ENCODE assay signal across 13 cellular contexts in the genomic region with DNA sequence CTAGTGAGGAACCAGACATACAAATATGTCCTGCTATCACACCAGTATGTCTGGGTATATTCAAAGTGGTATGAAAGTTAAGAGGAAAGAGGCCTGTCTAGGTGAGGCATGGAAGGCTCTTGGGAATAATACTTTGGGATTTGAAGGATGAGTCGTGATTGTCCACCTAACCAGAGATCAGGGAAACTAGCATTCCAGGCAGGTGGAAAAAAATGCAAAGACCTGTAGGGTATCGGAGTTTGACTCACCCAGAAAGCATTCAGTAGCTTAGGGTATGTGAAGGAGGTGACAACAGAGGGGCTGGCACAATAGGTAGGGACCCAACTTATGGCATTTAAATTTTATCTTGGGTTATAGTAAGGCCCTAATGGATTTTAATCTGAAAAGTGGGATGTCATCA. TPM values are rescaled to one million over a fixed set of nuclear protein-coding genes. Genes with fewer than 3 reads are reported as not detected.
DNase-seq lines count a peak whose midpoint lies in the region; ATAC-seq, FAIRE-seq and TF ChIP-seq lines count a peak whose summit lies in the region.
"Had no signal": no experiment of that assay in that cellular context is flagged by ENCODE, and none has a peak within 500 bp of the region (broad histone marks: within the 10 kb centered on the region; RNA-seq: fewer than 3 reads in every experiment).

No MANE protein-coding gene starts in this region.

- H3F3A ChIP-seq in GM23338 (replicated peaks; ENCODE audit: low read depth): peaks cover 8% of the 10 kb centered on the region

- 60% methylated on average over 2 of the region's 2 CpGs for WGBS in K562 (ENCODE audit: insufficient coverage, low coverage, missing lambda C conversion rate)

- peaks cover 25% of the 10 kb centered on the region for H4K20me1 ChIP-seq in GM23338 (replicated peaks; ENCODE audit: insufficient read depth)
- peaks cover 6% of the 10 kb centered on the region for H4K20me1 ChIP-seq in K562 (replicated peaks; ENCODE audit: control insufficient read depth, insufficient read depth, low read length)

- H3K9me1 ChIP-seq in K562 (ENCODE audit: control insufficient read depth, insufficient read depth, low read length): peaks cover 10% of the 10 kb centered on the region

- no peak for TF ChIP-seq POLR2A in K562 (conservative IDR thresholded peaks at IDR 0.05)

- no peaks in the 10 kb centered on the region for H3K9me3 ChIP-seq in CD4-positive, alpha-beta T cell (ENCODE audit: control insufficient read depth, low read length)
- H3K9me3 ChIP-seq in K562 (replicated peaks; ENCODE audit: control insufficient read depth, insufficient read depth, low read depth, low read length): peaks cover 6% of the 10 kb centered on the region; the same call in 1 of the 2 replicates
- H3K9me3 ChIP-seq: testis had no signal

- H3K27ac ChIP-seq in CD4-positive, alpha-beta T cell (ENCODE audit: low read depth, low read length): no peak overlapping the region
- H3K27ac ChIP-seq in GM23338 (ENCODE audit: low read depth): no peak overlapping the region
- peak overlapping the region; percentile 58; the same call in 1 of the 3 replicates for H3K27ac ChIP-seq in K562 (ENCODE audit: extremely low read depth, low read depth, low read length)

- peak overlapping the region; percentile 92; the same call in 1 of the 2 replicates for H3K4me3 ChIP-seq in GM23338
- no peak overlapping the region for H3K4me3 ChIP-seq in K562

- no peak overlapping the region; the same call in 1 of the 2 replicates for H3K4me2 ChIP-seq in GM23338
- no peak overlapping the region; the same call in 1 of the 2 replicates for H3K4me2 ChIP-seq in K562 (ENCODE audit: insufficient read depth, low read length)

- no peak for FAIRE-seq in K562 (lab: Jason Lieb, UNC)

- peaks cover 27% of the 10 kb centered on the region for H3K4me1 ChIP-seq in GM23338 (ENCODE audit: insufficient read depth)
- H3K4me1 ChIP-seq in K562 (replicated peaks in 1 of 2; ENCODE audit: control insufficient read depth in 2 of 2, insufficient read depth in 2 of 2, low read length in 2 of 2): peaks cover 28 to 55% of the 10 kb centered on the region in 2 experiments; a peak in 4 of 5 replicates

- intact Hi-C loops in CD4-positive, alpha-beta T cell (cut with DNase I, micrococcal nuclease): loop anchor here in 1 of 2 experiments (1.0 to 10.0 kb wide), 9 partner anchors 65 to 1918 kb away; partner anchors contain the start of genes RBM28, SMKR1, TNPO3 and ZNF800
- intact Hi-C loops in K562 (cut with micrococcal nuclease): loop anchor here (5.0 kb wide), 1 partner anchor 66 kb away; the partner anchor contains the start of gene SND1

- no peak overlapping the region for H3K9ac ChIP-seq in K562 (ENCODE audit: insufficient read depth in 1 of 2, low read depth in 2 of 2, low read length in 2 of 2)

- in situ Hi-C loops in K562 (cut with MboI) (no loop called here), GM13977 (cut with MboI; ENCODE audit: low pct_unique_long_range_greater_than_20kb, low sequenced_read_pairs, unreplicated experiment) (no loop called here)

- DNase-seq in CD4-positive, alpha-beta T cell: no peak
- DNase-seq in GM23338 (ENCODE audit: low spot score): peak; percentile 17
- no peak for DNase-seq in K562 (ENCODE audit: extremely low read depth in 1 of 4, low spot score in 3 of 4)
- no peak for DNase-seq in natural killer cell treated with Interleukin-12 subunit alpha and Interleukin-12 subunit beta and Interleukin-15 and Interleukin-18, amount 100 ng/mL, for 72 hours (ENCODE audit: low spot score)
- DNase-seq in GM13977 (ENCODE audit: low spot score): no peak
- DNase-seq in UCSD-AML1 (lab: John Stamatoyannopoulos, UW; ENCODE audit: unreplicated experiment): no peak
- no peak for DNase-seq in DMS153 (lab: John Stamatoyannopoulos, UW)
- DNase-seq: activated effector memory CD4-positive, alpha-beta T cell treated with anti-CD3 and anti-CD28 coated beads, Interleukin-2, amount 50 U/mL, for 16 hours; NCI-H187 treated with DMSO at 0.1 percent for 48 hours; Right ventricle myocardium superior; testis had no signal

- no peak for TF ChIP-seq EP300 in K562 (IDR thresholded peaks at IDR 0.05; ENCODE audit: low read length)

- peak overlapping the region; percentile 92 for H3K27ac Mint-ChIP-seq in CD4-positive, alpha-beta T cell
- H3K27ac Mint-ChIP-seq in GM23338: no peak overlapping the region
- H3K27ac Mint-ChIP-seq in natural killer cell treated with Interleukin-12 subunit alpha and Interleukin-12 subunit beta and Interleukin-15 and Interleukin-18, amount 100 ng/mL, for 72 hours: peak overlapping the region; percentile 79 to 89

- H3K4me3 Mint-ChIP-seq in CD4-positive, alpha-beta T cell: peak overlapping the region; percentile 96
- peak overlapping the region; percentile 5; the same call in 2 of the 3 replicates for H3K4me3 Mint-ChIP-seq in GM23338
- peak overlapping the region; percentile 90 for H3K4me3 Mint-ChIP-seq in natural killer cell treated with Interleukin-12 subunit alpha and Interleukin-12 subunit beta and Interleukin-15 and Interleukin-18, amount 100 ng/mL, for 72 hours

- ATAC-seq in CD4-positive, alpha-beta T cell (ENCODE audit: poor library complexity): no peak
- ATAC-seq in GM23338 (no peak), K562 (no peak), HG02852 (IDR thresholded peaks at IDR 0.05; ENCODE audit: unreplicated experiment) (no peak)
- no peak for ATAC-seq in natural killer cell treated with Interleukin-12 subunit alpha and Interleukin-12 subunit beta and Interleukin-15 and Interleukin-18, amount 100 ng/mL, for 72 hours

- TF ChIP-seq RAD21 in K562 (CRISPR knock-in tag; conservative IDR thresholded peaks at IDR 0.05 in 1 of 2, IDR thresholded peaks at IDR 0.05 in 1 of 2): no peak

- no peaks in the 10 kb centered on the region for H3K9me2 ChIP-seq in GM23338 (ENCODE audit: insufficient read depth)

- H2AFZ ChIP-seq in GM23338 (no peak overlapping the region), K562 (ENCODE audit: low read depth, low read length) (peak overlapping the region; percentile 97)

- H3K27me3 Mint-ChIP-seq in CD4-positive, alpha-beta T cell: no peaks in the 10 kb centered on the region
- H3K27me3 Mint-ChIP-seq in GM23338 (ENCODE audit: insufficient read depth, low read depth, poor library complexity): peaks cover 32% of the 10 kb centered on the region
- no peaks in the 10 kb centered on the region for H3K27me3 Mint-ChIP-seq in natural killer cell treated with Interleukin-12 subunit alpha and Interleukin-12 subunit beta and Interleukin-15 and Interleukin-18, amount 100 ng/mL, for 72 hours

- TF ChIP-seq CTCF in CD4-positive, alpha-beta T cell (IDR thresholded peaks at IDR 0.05): no peak
- TF ChIP-seq CTCF in GM23338 (conservative IDR thresholded peaks at IDR 0.05; ENCODE audit: low read depth in 2 of 2) (no peak), K562 (IDR thresholded peaks at IDR 0.05 in 2 of 3, conservative IDR thresholded peaks at IDR 0.05 in 1 of 3; ENCODE audit: insufficient read depth in 2 of 3, low read depth in 1 of 3, low read length in 3 of 3) (no peak), GM13977 (IDR thresholded peaks at IDR 0.05; ENCODE audit: extremely low read depth, insufficient read depth, missing control alignments) (no peak)

- CTCF ChIA-PET in CD4-positive, alpha-beta T cell (lab: Charles Lee): no interaction called here
- CTCF ChIA-PET in K562 (lab: Yijun Ruan, JAX; ENCODE audit: low intra/inter-chr PET ratio): no interaction called here

- H3K36me3 Mint-ChIP-seq in CD4-positive, alpha-beta T cell (ENCODE audit: low read depth): peaks cover 68% of the 10 kb centered on the region
- peaks cover 39% of the 10 kb centered on the region for H3K36me3 Mint-ChIP-seq in GM23338 (ENCODE audit: low read depth)
- H3K36me3 Mint-ChIP-seq in natural killer cell treated with Interleukin-12 subunit alpha and Interleukin-12 subunit beta and Interleukin-15 and Interleukin-18, amount 100 ng/mL, for 72 hours: peaks cover 9% of the 10 kb centered on the region

- no peaks in the 10 kb centered on the region for H3K27me3 ChIP-seq in CD4-positive, alpha-beta T cell (ENCODE audit: control insufficient read depth, insufficient read depth, low read length)
- peaks cover 24% of the 10 kb centered on the region for H3K27me3 ChIP-seq in GM23338 (ENCODE audit: insufficient read depth)
- H3K27me3 ChIP-seq in K562 (ENCODE audit: control insufficient read depth in 2 of 2, insufficient read depth in 2 of 2, low read length in 2 of 2): no peaks in the 10 kb centered on the region
- H3K27me3 ChIP-seq: testis had no signal

- peaks cover 77% of the 10 kb centered on the region for H3K4me1 Mint-ChIP-seq in CD4-positive, alpha-beta T cell (ENCODE audit: low read depth)
- peaks cover 26% of the 10 kb centered on the region for H3K4me1 Mint-ChIP-seq in GM23338
- peaks cover 58 to 61% of the 10 kb centered on the region in 2 donors for H3K4me1 Mint-ChIP-seq in natural killer cell treated with Interleukin-12 subunit alpha and Interleukin-12 subunit beta and Interleukin-15 and Interleukin-18, amount 100 ng/mL, for 72 hours (ENCODE audit: low read depth in 2 of 2)

- no peaks in the 10 kb centered on the region for H3K9me3 Mint-ChIP-seq in CD4-positive, alpha-beta T cell
- H3K9me3 Mint-ChIP-seq in GM23338: no peaks in the 10 kb centered on the region; the same call in 2 of the 3 replicates
- H3K9me3 Mint-ChIP-seq in natural killer cell treated with Interleukin-12 subunit alpha and Interleukin-12 subunit beta and Interleukin-15 and Interleukin-18, amount 100 ng/mL, for 72 hours: no peaks in the 10 kb centered on the region

- POLR2A ChIA-PET in CD4-positive, alpha-beta T cell (lab: Charles Lee): interaction anchor here (0.6 to 2.7 kb wide), 7 partner anchors 25 to 523 kb away, joined by 3 to 25 read pairs (median 6); partner anchors contain the start of genes SND1 and ZNF800
- POLR2A ChIA-PET in K562 (lab: Yijun Ruan, JAX): interaction anchor here (1.5 to 1.8 kb wide), 2 partner anchors 23 to 65 kb away, joined by 7 to 9 read pairs; no protein-coding TSS in a partner anchor

- no TSS peak for BruUV-seq in K562 (replicated peaks; lab: Mats Ljungman, UMichigan)

- H3K79me2 ChIP-seq in GM23338 (replicated peaks; ENCODE audit: insufficient read depth) (peaks cover 34% of the 10 kb centered on the region), K562 (ENCODE audit: control insufficient read depth, insufficient read depth, low read length) (peaks cover 34% of the 10 kb centered on the region)

- peaks cover 3% of the 10 kb centered on the region for H3K36me3 ChIP-seq in GM23338 (ENCODE audit: insufficient read depth)
- H3K36me3 ChIP-seq in K562 (ENCODE audit: control insufficient read depth, insufficient read depth, low read length): peaks cover 43% of the 10 kb centered on the region

RNA-seq across cellular contexts. Expression of gene GCC1, which starts 0.9 kb away (rescaled TPM):
- 10 to 100 TPM; 29.8 to 30.6 TPM for total RNA-seq in CD4-positive, alpha-beta T cell
- 17.6 and 21.1 TPM in 2 replicates for total RNA-seq in GM23338 (2014; rRNA removed; shearing (Covaris generic))
- 2.4 and 3.2 TPM in 2 replicates for polyA plus RNA-seq in GM23338 (2016; fragmentation: Nextera tagmentation; extraction: Ambion mirVana)
- 13.3 and 16.5 TPM in 2 replicates for total RNA-seq in K562 (2011; cell fraction: chromatin; rRNA removed; ENCODE audit: low replicate concordance)
- 12.8 and 13.8 TPM in 2 replicates for total RNA-seq in K562 (2011; cell fraction: nucleolus; rRNA removed)
- total RNA-seq in K562 (2011; cell fraction: nucleoplasm; rRNA removed): 11.1 and 11.5 TPM in 2 replicates
- total RNA-seq in K562 (2014; rRNA removed): 16.5 and 19.0 TPM in 2 replicates
- total RNA-seq in K562 (2014; rRNA removed; fragmentation: Illumina TruSeq; extraction: Trizol): 12.8 TPM in 2 replicates
- total RNA-seq in K562 (2015; rRNA removed; fragmentation: Illumina TruSeq; extraction: Trizol): 14.1 and 15.4 TPM in 2 replicates
- total RNA-seq in K562 (2021): 17.8 and 19.8 TPM in 2 replicates
- polyA plus RNA-seq in K562 (2011; rRNA removed): 5.6 and 9.0 TPM in 2 replicates
- polyA plus RNA-seq in K562 (2011; cell fraction: cytosol; rRNA removed): 5.6 and 6.9 TPM in 2 replicates
- 5.4 and 6.6 TPM in 2 replicates for polyA plus RNA-seq in K562 (2011; cell fraction: nucleus; rRNA removed)
- polyA plus RNA-seq in K562 (2012): 11.5 and 11.7 TPM in 2 replicates
- 10.9 and 12.3 TPM in 2 replicates for polyA plus RNA-seq in K562 (2014; fragmentation: Illumina TruSeq; extraction: Trizol)
- polyA plus RNA-seq in K562 (2014; fragmentation: Nextera tagmentation; extraction: Ambion mirVana): 1 to 10 TPM; 1.9 to 2.3 TPM
- polyA plus RNA-seq in K562 (2014; rRNA removed): 8.4 and 9.0 TPM in 2 replicates
- 14.5 and 18.2 TPM in 2 replicates for polyA minus RNA-seq in K562 (2011; rRNA and poly(A)+ RNA removed)
- polyA minus RNA-seq in K562 (2011; cell fraction: cytosol; rRNA and poly(A)+ RNA removed): 7.6 and 9.6 TPM in 2 replicates
- polyA minus RNA-seq in K562 (2011; cell fraction: nucleus; rRNA and poly(A)+ RNA removed): 13.7 and 16.1 TPM in 2 replicates
- 10 to 100 TPM; 21.8 TPM for total RNA-seq in natural killer cell treated with Interleukin-12 subunit alpha and Interleukin-12 subunit beta and Interleukin-15 and Interleukin-18, amount 100 ng/mL, for 72 hours

RNA-seq across cellular contexts. Expression of gene ARF5, which starts 1.9 kb away (rescaled TPM):
- total RNA-seq in CD4-positive, alpha-beta T cell: 10 to 100 TPM; 87.0 TPM
- 196 TPM in 2 replicates for total RNA-seq in GM23338 (2014; rRNA removed; shearing (Covaris generic))
- 201 and 206 TPM in 2 replicates for polyA plus RNA-seq in GM23338 (2016; fragmentation: Nextera tagmentation; extraction: Ambion mirVana)
- 28.4 and 82.6 TPM in 2 replicates for total RNA-seq in K562 (2011; cell fraction: chromatin; rRNA removed; ENCODE audit: low replicate concordance)
- total RNA-seq in K562 (2011; cell fraction: nucleolus; rRNA removed): 124 and 146 TPM in 2 replicates
- total RNA-seq in K562 (2011; cell fraction: nucleoplasm; rRNA removed): 90.9 and 91.9 TPM in 2 replicates
- total RNA-seq in K562 (2014; rRNA removed): 167 and 205 TPM in 2 replicates
- total RNA-seq in K562 (2014; rRNA removed; fragmentation: Illumina TruSeq; extraction: Trizol): 91.8 and 96.3 TPM in 2 replicates
- total RNA-seq in K562 (2015; rRNA removed; fragmentation: Illumina TruSeq; extraction: Trizol): 125 and 132 TPM in 2 replicates
- 163 and 169 TPM in 2 replicates for total RNA-seq in K562 (2021)
- 168 and 233 TPM in 2 replicates for polyA plus RNA-seq in K562 (2011; rRNA removed)
- 350 and 694 TPM in 2 replicates for polyA plus RNA-seq in K562 (2011; cell fraction: cytosol; rRNA removed)
- polyA plus RNA-seq in K562 (2011; cell fraction: nucleus; rRNA removed): 197 and 295 TPM in 2 replicates
- polyA plus RNA-seq in K562 (2012): 144 and 197 TPM in 2 replicates
- 122 and 170 TPM in 2 replicates for polyA plus RNA-seq in K562 (2014; fragmentation: Illumina TruSeq; extraction: Trizol)
- 10 to 100 TPM in 1 of 2 experiments, 1 to 10 TPM in 1; 8.1 to 17.3 TPM for polyA plus RNA-seq in K562 (2014; fragmentation: Nextera tagmentation; extraction: Ambion mirVana)
- polyA plus RNA-seq in K562 (2014; rRNA removed): 244 and 290 TPM in 2 replicates
- polyA minus RNA-seq in K562 (2011; rRNA and poly(A)+ RNA removed): 57.9 and 71.6 TPM in 2 replicates
- 60.1 and 78.3 TPM in 2 replicates for polyA minus RNA-seq in K562 (2011; cell fraction: cytosol; rRNA and poly(A)+ RNA removed)
- 31.2 and 33.3 TPM in 2 replicates for polyA minus RNA-seq in K562 (2011; cell fraction: nucleus; rRNA and poly(A)+ RNA removed)
- 100 to 1,000 TPM in 1 of 2 donors, 10 to 100 TPM in 1; 69.0 to 106 TPM for total RNA-seq in natural killer cell treated with Interleukin-12 subunit alpha and Interleukin-12 subunit beta and Interleukin-15 and Interleukin-18, amount 100 ng/mL, for 72 hours

RNA-seq across cellular contexts. Expression of gene FSCN3, which starts 7.2 kb away (rescaled TPM):
- 1 to 10 TPM; 5.6 to 6.3 TPM for total RNA-seq in CD4-positive, alpha-beta T cell
- 0.31 and 3.5 TPM in 2 replicates for total RNA-seq in GM23338 (2014; rRNA removed; shearing (Covaris generic))
- polyA plus RNA-seq in GM23338 (2016; fragmentation: Nextera tagmentation; extraction: Ambion mirVana) (0.87 TPM in 1 of 2 replicates, not detected in the other), K562 (2011; rRNA removed) (0.21 and 0.30 TPM in 2 replicates), K562 (2014; fragmentation: Illumina TruSeq; extraction: Trizol) (1.1 and 1.7 TPM in 2 replicates), K562 (2014; fragmentation: Nextera tagmentation; extraction: Ambion mirVana) (not detected), K562 (2014; rRNA removed) (3.8 and 4.2 TPM in 2 replicates)
- 6.8 and 9.8 TPM in 2 replicates for total RNA-seq in K562 (2011; cell fraction: chromatin; rRNA removed; ENCODE audit: low replicate concordance)
- 9.3 and 9.5 TPM in 2 replicates for total RNA-seq in K562 (2011; cell fraction: nucleolus; rRNA removed)
- total RNA-seq in K562 (2011; cell fraction: nucleoplasm; rRNA removed): 9.0 and 11.7 TPM in 2 replicates
- total RNA-seq in K562 (2014; rRNA removed) (0.69 and 2.0 TPM in 2 replicates), K562 (2014; rRNA removed; fragmentation: Illumina TruSeq; extraction: Trizol) (2.0 and 3.0 TPM in 2 replicates), K562 (2015; rRNA removed; fragmentation: Illumina TruSeq; extraction: Trizol) (0.49 and 0.76 TPM in 2 replicates), K562 (2021) (0.40 and 0.55 TPM in 2 replicates)
- polyA plus RNA-seq in K562 (2011; cell fraction: cytosol; rRNA removed): 0.09 and 0.77 TPM in 2 replicates
- polyA plus RNA-seq in K562 (2011; cell fraction: nucleus; rRNA removed): 0.95 and 1.2 TPM in 2 replicates
- 0.17 and 0.21 TPM in 2 replicates for polyA plus RNA-seq in K562 (2012)
- 1.3 and 1.8 TPM in 2 replicates for polyA minus RNA-seq in K562 (2011; rRNA and poly(A)+ RNA removed)
- not detected in 2 replicates for polyA minus RNA-seq in K562 (2011; cell fraction: cytosol; rRNA and poly(A)+ RNA removed)
- 2.6 and 3.2 TPM in 2 replicates for polyA minus RNA-seq in K562 (2011; cell fraction: nucleus; rRNA and poly(A)+ RNA removed)
- total RNA-seq in natural killer cell treated with Interleukin-12 subunit alpha and Interleukin-12 subunit beta and Interleukin-15 and Interleukin-18, amount 100 ng/mL, for 72 hours: 1 to 10 TPM in 1 of 2 donors, under 1 TPM in 1; 0.39 to 1.4 TPM
- total RNA-seq: Right ventricle myocardium superior, skeletal muscle tissue had no signal

RNA-seq across cellular contexts. Expression of gene PAX4, which starts 31.6 kb away (rescaled TPM):
- not detected for total RNA-seq in CD4-positive, alpha-beta T cell
- not detected in 2 replicates for total RNA-seq in GM23338 (2014; rRNA removed; shearing (Covaris generic))
- polyA plus RNA-seq in GM23338 (2016; fragmentation: Nextera tagmentation; extraction: Ambion mirVana) (not detected in 2 replicates), K562 (2011; rRNA removed) (not detected in 2 replicates), K562 (2014; fragmentation: Illumina TruSeq; extraction: Trizol) (not detected in 2 replicates), K562 (2014; fragmentation: Nextera tagmentation; extraction: Ambion mirVana) (not detected), K562 (2014; rRNA removed) (not detected in 2 replicates)
- not detected in 2 replicates for total RNA-seq in K562 (2011; cell fraction: chromatin; rRNA removed; ENCODE audit: low replicate concordance)
- total RNA-seq in K562 (2011; cell fraction: nucleolus; rRNA removed): not detected in 2 replicates
- total RNA-seq in K562 (2011; cell fraction: nucleoplasm; rRNA removed): not detected in 2 replicates
- total RNA-seq in K562 (2014; rRNA removed) (not detected in 2 replicates), K562 (2014; rRNA removed; fragmentation: Illumina TruSeq; extraction: Trizol) (not detected in 2 replicates), K562 (2015; rRNA removed; fragmentation: Illumina TruSeq; extraction: Trizol) (not detected in 2 replicates), K562 (2021) (not detected in 2 replicates)
- not detected in 2 replicates for polyA plus RNA-seq in K562 (2011; cell fraction: cytosol; rRNA removed)
- not detected in 2 replicates for polyA plus RNA-seq in K562 (2011; cell fraction: nucleus; rRNA removed)
- polyA plus RNA-seq in K562 (2012): not detected in 2 replicates
- polyA minus RNA-seq in K562 (2011; rRNA and poly(A)+ RNA removed): not detected in 2 replicates
- not detected in 2 replicates for polyA minus RNA-seq in K562 (2011; cell fraction: cytosol; rRNA and poly(A)+ RNA removed)
- not detected in 2 replicates for polyA minus RNA-seq in K562 (2011; cell fraction: nucleus; rRNA and poly(A)+ RNA removed)
- total RNA-seq in natural killer cell treated with Interleukin-12 subunit alpha and Interleukin-12 subunit beta and Interleukin-15 and Interleukin-18, amount 100 ng/mL, for 72 hours: not detected
- total RNA-seq: Right ventricle myocardium superior, skeletal muscle tissue had no signal

Comparison
In these comparisons a context has a peak if more than half of its experiments do, and no peak if none do; other contexts are left out.
1. H3K4me3 Mint-ChIP-seq: peak in every context shown above with its lines; median percentile 96 in CD4-positive, alpha-beta T cell; 90 in natural killer cell treated with Interleukin-12 subunit alpha and Interleukin-12 subunit beta and Interleukin-15 and Interleukin-18, amount 100 ng/mL, for 72 hours; 5 in GM23338.